ENCODE assay signal across 21 cellular contexts in the genomic region with DNA sequence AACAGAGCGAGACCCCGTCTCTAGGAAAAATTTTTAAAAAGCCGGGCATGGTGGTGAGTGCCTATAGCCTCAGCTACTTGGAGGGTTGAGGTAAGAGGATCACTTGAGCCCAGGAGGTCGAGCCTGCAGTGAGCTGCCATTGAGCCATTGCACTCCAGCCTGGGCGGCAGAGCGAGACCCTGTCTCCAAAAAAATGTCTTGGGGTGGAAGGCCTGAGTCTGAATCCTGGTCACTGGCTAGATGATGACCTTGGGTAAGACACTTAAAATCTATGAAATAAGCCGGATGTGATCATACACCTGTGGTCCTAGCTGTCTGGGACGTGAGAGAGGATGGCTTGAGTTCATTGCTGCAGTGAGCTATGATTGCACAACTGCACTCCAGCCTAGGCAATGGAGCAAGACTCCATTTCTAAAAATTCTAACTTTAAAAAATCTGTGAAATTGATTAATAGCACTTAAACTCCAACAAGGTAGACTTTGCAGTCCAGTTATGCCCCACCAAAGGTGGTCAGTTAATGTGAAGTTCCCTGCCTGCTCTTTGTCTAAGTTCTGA.
DNase-seq lines count a peak whose midpoint lies in the region; ATAC-seq, FAIRE-seq and TF ChIP-seq lines count a peak whose summit lies in the region.
"Had no signal": no experiment of that assay in that cellular context is flagged by ENCODE, and none has a peak within 500 bp of the region (broad histone marks: within the 10 kb centered on the region; RNA-seq: fewer than 3 reads in every experiment).

No MANE protein-coding gene starts in this region.

- no peak overlapping the region for H3K4me3 ChIP-seq in HepG2 (replicated peaks in 1 of 3; ENCODE audit: insufficient read depth in 1 of 3, low read depth in 2 of 3, low read length in 3 of 3)
- no peak overlapping the region for H3K4me3 ChIP-seq in right lobe of liver
- H3K4me3 ChIP-seq in colonic mucosa: no peak overlapping the region
- H3K4me3 ChIP-seq: A549; BLaER1 treated with 17β-estradiol and CSF1 and Interleukin-3, amounts not matched to agents 10 nM and 100 nM had no signal

- H3K27ac ChIP-seq in HepG2 (ENCODE audit: extremely low read length, insufficient read depth, low read length): no peak overlapping the region
- H3K27ac ChIP-seq in right lobe of liver: no peak overlapping the region
- no peak overlapping the region for H3K27ac ChIP-seq in colonic mucosa
- H3K27ac ChIP-seq: 22Rv1, A549, C4-2B had no signal

- no peaks in the 10 kb centered on the region for H3K9me3 Mint-ChIP-seq in dendritic cell treated with granulocyte-macrophage colony-stimulating factor and Interleukin-4, amounts not matched to agents 40 ng/mL and 50 ng/mL, for 4 days
- H3K9me3 Mint-ChIP-seq: CD4-positive, alpha-beta T cell; CD8-positive, alpha-beta T cell had no signal

- BruUV-seq in HepG2 (replicated peaks; lab: Mats Ljungman, UMichigan): no TSS peak

- H2AFZ ChIP-seq in HepG2 (ENCODE audit: low read length): no peak overlapping the region

- ATAC-seq in HepG2 (no peak), right lobe of liver (no peak)
- ATAC-seq: A549; CD8-positive, alpha-beta T cell had no signal

- H3K79me2 ChIP-seq in HepG2 (ENCODE audit: insufficient read depth, low read length): no peaks in the 10 kb centered on the region

- H3K27me3 Mint-ChIP-seq in dendritic cell treated with granulocyte-macrophage colony-stimulating factor and Interleukin-4, amounts not matched to agents 40 ng/mL and 50 ng/mL, for 4 days: peaks cover 21% of the 10 kb centered on the region

- H3K27ac Mint-ChIP-seq in dendritic cell treated with granulocyte-macrophage colony-stimulating factor and Interleukin-4, amounts not matched to agents 40 ng/mL and 50 ng/mL, for 4 days: peak overlapping the region; percentile 28
- H3K27ac Mint-ChIP-seq: B cell; CD4-positive, alpha-beta T cell; CD8-positive, alpha-beta T cell had no signal

- H3K9ac ChIP-seq in HepG2 (ENCODE audit: insufficient read depth, low read depth, low read length) (no peak overlapping the region), colonic mucosa (ENCODE audit: low read depth in 2 of 2, low read length in 2 of 2) (no peak overlapping the region)
- H3K9ac ChIP-seq: BLaER1 treated with 17β-estradiol and CSF1 and Interleukin-3, amounts not matched to agents 10 nM and 100 nM had no signal

- no peak for TF ChIP-seq EP300 in HepG2 (IDR thresholded peaks at IDR 0.05; ENCODE audit: low read depth in 2 of 2, low read length in 2 of 2)
- no peak for TF ChIP-seq EP300 in HepG2 (CRISPR knock-in tag; IDR thresholded peaks at IDR 0.05; ENCODE audit: borderline replicate concordance)

- H3K9me3 ChIP-seq in HepG2 (ENCODE audit: low read length) (no peaks in the 10 kb centered on the region), right lobe of liver (no peaks in the 10 kb centered on the region), colonic mucosa (no peaks in the 10 kb centered on the region)
- H3K9me3 ChIP-seq: A549; BLaER1 treated with 17β-estradiol and CSF1 and Interleukin-3, amounts not matched to agents 10 nM and 100 nM; Caco-2 had no signal

- TF ChIP-seq CTCF in HepG2 (CRISPR knock-in tag; IDR thresholded peaks at IDR 0.05) (no peak), right lobe of liver (IDR thresholded peaks at IDR 0.05) (no peak), colonic mucosa (IDR thresholded peaks at IDR 0.05) (no peak)

- no peak for TF ChIP-seq POLR2A in HepG2 (IDR thresholded peaks at IDR 0.05; ENCODE audit: insufficient read depth in 1 of 2, low read depth in 2 of 2, low read length in 2 of 2)
- TF ChIP-seq POLR2A in right lobe of liver (IDR thresholded peaks at IDR 0.05): no peak

- no peaks in the 10 kb centered on the region for H3K36me3 Mint-ChIP-seq in dendritic cell treated with granulocyte-macrophage colony-stimulating factor and Interleukin-4, amounts not matched to agents 40 ng/mL and 50 ng/mL, for 4 days (ENCODE audit: low read depth)
- H3K36me3 Mint-ChIP-seq: CD8-positive, alpha-beta T cell had no signal

- no peak for FAIRE-seq in HepG2 (lab: Jason Lieb, UNC)
- FAIRE-seq: A549, D721Med, G401.6, GM12891, GM19239 had no signal

- H3K4me1 ChIP-seq in HepG2 (ENCODE audit: insufficient read depth, low read length): peaks cover 52% of the 10 kb centered on the region
- peaks cover 0 to 15% (median 0%) of the 10 kb centered on the region in 4 donors for H3K4me1 ChIP-seq in right lobe of liver
- H3K4me1 ChIP-seq in colonic mucosa: no peaks in the 10 kb centered on the region
- H3K4me1 ChIP-seq: A549, Caco-2 had no signal

- WGBS in HepG2 (ENCODE audit: low lambda C conversion rate): 80% methylated on average over 8 of the region's 8 CpGs
- 94% methylated on average over 2 of the region's 8 CpGs for WGBS in right lobe of liver (ENCODE audit: insufficient coverage, low coverage, low lambda C conversion rate, missing lambda C conversion rate)

- H3K4me1 Mint-ChIP-seq in dendritic cell treated with granulocyte-macrophage colony-stimulating factor and Interleukin-4, amounts not matched to agents 40 ng/mL and 50 ng/mL, for 4 days (ENCODE audit: low read depth): peaks cover 10% of the 10 kb centered on the region

- no peaks in the 10 kb centered on the region for H3K36me3 ChIP-seq in HepG2 (replicated peaks in 1 of 2; ENCODE audit: control insufficient read depth in 1 of 2, insufficient read depth in 2 of 2, low read length in 2 of 2)
- H3K36me3 ChIP-seq in right lobe of liver: no peaks in the 10 kb centered on the region
- no peaks in the 10 kb centered on the region for H3K36me3 ChIP-seq in colonic mucosa
- H3K36me3 ChIP-seq: BLaER1 treated with 17β-estradiol and CSF1 and Interleukin-3, amounts not matched to agents 10 nM and 100 nM had no signal

- no peak for TF ChIP-seq RAD21 in HepG2 (CRISPR knock-in tag; IDR thresholded peaks at IDR 0.05)

- H4K20me1 ChIP-seq in HepG2 (ENCODE audit: insufficient read depth, low read length): no peaks in the 10 kb centered on the region
- H4K20me1 ChIP-seq: BLaER1 treated with 17β-estradiol and CSF1 and Interleukin-3, amounts not matched to agents 10 nM and 100 nM had no signal

- POLR2A ChIA-PET in HepG2 (lab: Yijun Ruan, JAX): no interaction called here

- no peaks in the 10 kb centered on the region for H3K27me3 ChIP-seq in HepG2 (ENCODE audit: control insufficient read depth in 1 of 2, insufficient read depth in 2 of 2, low read length in 2 of 2)
- H3K27me3 ChIP-seq in right lobe of liver: no peaks in the 10 kb centered on the region
- H3K27me3 ChIP-seq in colonic mucosa: no peaks in the 10 kb centered on the region
- H3K27me3 ChIP-seq: BLaER1 treated with 17β-estradiol and CSF1 and Interleukin-3, amounts not matched to agents 10 nM and 100 nM had no signal

- CTCF ChIA-PET in HepG2 (lab: Yijun Ruan, JAX; ENCODE audit: low intra/inter-chr PET ratio, low total read pairs): no interaction called here

- intact Hi-C loops in HepG2 (cut with micrococcal nuclease; ENCODE audit: unreplicated experiment): no loop called here
- intact Hi-C loops in right lobe of liver (cut with DNase I): no loop called here
- intact Hi-C loops in dendritic cell treated with granulocyte-macrophage colony-stimulating factor and Interleukin-4, amounts not matched to agents 40 ng/mL and 50 ng/mL, for 4 days (cut with micrococcal nuclease): no loop called here
- intact Hi-C loops in colonic mucosa (cut with DNase I): no loop called here

- DNase-seq in HepG2 (ENCODE audit: low spot score) (no peak), right lobe of liver (no peak), colonic mucosa (no peak)
- no peak for DNase-seq in stimulated activated CD8-positive, alpha-beta memory T cell treated with anti-CD3 and anti-CD28 coated beads, Interleukin-4, amount 100 ng/mL, for 48 hours
- DNase-seq: AML-193; Caco-2; Calu3; CD4-positive, alpha-beta T cell; CD8-positive, alpha-beta T cell; DMS79 treated with DMSO at 0.1 percent for 48 hours; GF-D8 had no signal

- in situ Hi-C loops in HepG2 (cut with HindIII; ENCODE audit: extremely low pct_ligation_motif_present, low pct_unique_long_range_greater_than_20kb): no loop called here

- no peak overlapping the region for H3K4me2 ChIP-seq in HepG2 (ENCODE audit: low read depth, low read length)
- H3K4me2 ChIP-seq: A549 had no signal

- no peak overlapping the region for H3K4me3 Mint-ChIP-seq in dendritic cell treated with granulocyte-macrophage colony-stimulating factor and Interleukin-4, amounts not matched to agents 40 ng/mL and 50 ng/mL, for 4 days
- H3K4me3 Mint-ChIP-seq: B cell; CD4-positive, alpha-beta T cell; CD8-positive, alpha-beta T cell had no signal

TF ChIP-seq in HepG2, 621 proteins besides CTCF, POLR2A, EP300 and RAD21:
- TF ChIP-seq CEBPG (CRISPR knock-in tag; IDR thresholded peaks at IDR 0.05) (peak; percentile 51; the same call in 1 of the 2 replicates), TBX3 (IDR thresholded peaks at IDR 0.05; ENCODE audit: borderline replicate concordance) (no peak), CEBPB (IDR thresholded peaks at IDR 0.05; ENCODE audit: borderline replicate concordance, low read depth, low read length) (peak; percentile 78)
- TF ChIP-seq, protein P1, sequence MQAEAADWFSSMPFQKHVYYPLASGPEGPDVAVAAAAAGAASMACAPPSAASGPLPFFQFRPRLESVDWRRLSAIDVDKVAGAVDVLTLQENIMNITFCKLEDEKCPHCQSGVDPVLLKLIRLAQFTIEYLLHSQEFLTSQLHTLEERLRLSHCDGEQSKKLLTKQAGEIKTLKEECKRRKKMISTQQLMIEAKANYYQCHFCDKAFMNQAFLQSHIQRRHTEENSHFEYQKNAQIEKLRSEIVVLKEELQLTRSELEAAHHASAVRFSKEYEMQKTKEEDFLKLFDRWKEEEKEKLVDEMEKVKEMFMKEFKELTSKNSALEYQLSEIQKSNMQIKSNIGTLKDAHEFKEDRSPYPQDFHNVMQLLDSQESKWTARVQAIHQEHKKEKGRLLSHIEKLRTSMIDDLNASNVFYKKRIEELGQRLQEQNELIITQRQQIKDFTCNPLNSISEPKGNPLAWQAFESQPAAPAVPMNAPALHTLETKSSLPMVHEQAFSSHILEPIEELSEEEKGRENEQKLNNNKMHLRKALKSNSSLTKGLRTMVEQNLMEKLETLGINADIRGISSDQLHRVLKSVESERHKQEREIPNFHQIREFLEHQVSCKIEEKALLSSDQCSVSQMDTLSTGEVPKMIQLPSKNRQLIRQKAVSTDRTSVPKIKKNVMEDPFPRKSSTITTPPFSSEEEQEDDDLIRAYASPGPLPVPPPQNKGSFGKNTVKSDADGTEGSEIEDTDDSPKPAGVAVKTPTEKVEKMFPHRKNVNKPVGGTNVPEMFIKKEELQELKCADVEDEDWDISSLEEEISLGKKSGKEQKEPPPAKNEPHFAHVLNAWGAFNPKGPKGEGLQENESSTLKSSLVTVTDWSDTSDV (CRISPR knock-in tag; IDR thresholded peaks at IDR 0.05): no peak
